16 cellular contexts compared by ENCODE assay signal in genomic region chr13:20429682-20430081, GRCh38.
"Had no signal": no experiment of that assay in that cellular context is flagged by ENCODE, and none has a peak within 500 bp of the region (broad histone marks: within the 10 kb centered on the region; RNA-seq: fewer than 3 reads in every experiment).

No MANE protein-coding gene starts in this region.

- DNase-seq: cortex of kidney; dorsolateral prefrontal cortex; effector CD8-positive, alpha-beta T cell; foreskin melanocyte; heart right ventricle; hypothalamus; left ventricle myocardium inferior; mesenchymal stem cell; midbrain; stimulated activated CD4-positive, alpha-beta T cell treated with anti-CD3 and anti-CD28 coated beads, Interleukin-2, amount 100 ng/mL, for 48 hours; stimulated activated naive CD4-positive, alpha-beta T cell treated with Interleukin-2 at 50 U/mL for 16 hours had no signal

- H3K27me3 ChIP-seq: dorsolateral prefrontal cortex, heart right ventricle, neural progenitor cell, right atrium auricular region had no signal

- ATAC-seq: heart right ventricle; natural killer cell treated with Interleukin-12 subunit alpha and Interleukin-12 subunit beta and Interleukin-15 and Interleukin-18, amount 100 ng/mL, for 72 hours had no signal

- H3K27ac ChIP-seq: heart right ventricle, left ventricle myocardium inferior, neural progenitor cell, right atrium auricular region had no signal

- H3K36me3 ChIP-seq: neural progenitor cell, right atrium auricular region had no signal

- H3K4me3 ChIP-seq: dorsolateral prefrontal cortex, heart right ventricle, left ventricle myocardium inferior, lung, neural progenitor cell, right atrium auricular region, smooth muscle cell had no signal

- H3K9me3 ChIP-seq: heart right ventricle, left ventricle myocardium inferior, right atrium auricular region had no signal
